In the genomic region with DNA sequence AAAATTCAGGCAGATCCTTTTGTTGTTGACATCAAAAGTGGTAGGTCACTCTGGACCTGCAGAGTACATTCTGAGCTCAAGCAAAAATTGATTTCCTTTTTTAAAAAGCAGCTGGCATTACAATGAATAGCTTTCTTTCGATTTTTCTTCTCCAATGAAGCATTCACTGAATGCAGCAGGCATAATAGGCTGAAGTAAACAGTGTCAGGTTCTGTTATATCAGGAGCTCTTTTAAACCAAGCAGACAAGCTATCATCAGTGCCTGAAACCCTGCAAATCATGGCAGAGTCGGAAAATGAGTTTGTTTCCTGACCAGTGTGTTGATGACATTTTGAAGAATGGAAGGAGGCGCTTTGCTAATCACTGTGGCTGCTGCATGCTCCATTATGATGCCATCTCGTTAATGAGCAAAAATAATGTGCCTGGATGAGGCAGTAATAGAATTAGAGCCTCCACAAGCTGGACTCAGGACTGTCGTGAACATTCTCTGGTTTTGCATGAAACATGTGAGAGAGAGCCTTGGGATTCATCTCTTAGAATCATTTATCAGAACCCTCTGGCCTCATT, we compare ENCODE assay signal across 1 cellular context.
TF ChIP-seq lines count a peak whose summit lies in the region.

No MANE protein-coding gene starts in this region.

TF ChIP-seq in GM23338, 12 proteins besides CTCF, POLR2A, EP300 and RAD21 (continued from another document):
- TF ChIP-seq, protein P1, sequence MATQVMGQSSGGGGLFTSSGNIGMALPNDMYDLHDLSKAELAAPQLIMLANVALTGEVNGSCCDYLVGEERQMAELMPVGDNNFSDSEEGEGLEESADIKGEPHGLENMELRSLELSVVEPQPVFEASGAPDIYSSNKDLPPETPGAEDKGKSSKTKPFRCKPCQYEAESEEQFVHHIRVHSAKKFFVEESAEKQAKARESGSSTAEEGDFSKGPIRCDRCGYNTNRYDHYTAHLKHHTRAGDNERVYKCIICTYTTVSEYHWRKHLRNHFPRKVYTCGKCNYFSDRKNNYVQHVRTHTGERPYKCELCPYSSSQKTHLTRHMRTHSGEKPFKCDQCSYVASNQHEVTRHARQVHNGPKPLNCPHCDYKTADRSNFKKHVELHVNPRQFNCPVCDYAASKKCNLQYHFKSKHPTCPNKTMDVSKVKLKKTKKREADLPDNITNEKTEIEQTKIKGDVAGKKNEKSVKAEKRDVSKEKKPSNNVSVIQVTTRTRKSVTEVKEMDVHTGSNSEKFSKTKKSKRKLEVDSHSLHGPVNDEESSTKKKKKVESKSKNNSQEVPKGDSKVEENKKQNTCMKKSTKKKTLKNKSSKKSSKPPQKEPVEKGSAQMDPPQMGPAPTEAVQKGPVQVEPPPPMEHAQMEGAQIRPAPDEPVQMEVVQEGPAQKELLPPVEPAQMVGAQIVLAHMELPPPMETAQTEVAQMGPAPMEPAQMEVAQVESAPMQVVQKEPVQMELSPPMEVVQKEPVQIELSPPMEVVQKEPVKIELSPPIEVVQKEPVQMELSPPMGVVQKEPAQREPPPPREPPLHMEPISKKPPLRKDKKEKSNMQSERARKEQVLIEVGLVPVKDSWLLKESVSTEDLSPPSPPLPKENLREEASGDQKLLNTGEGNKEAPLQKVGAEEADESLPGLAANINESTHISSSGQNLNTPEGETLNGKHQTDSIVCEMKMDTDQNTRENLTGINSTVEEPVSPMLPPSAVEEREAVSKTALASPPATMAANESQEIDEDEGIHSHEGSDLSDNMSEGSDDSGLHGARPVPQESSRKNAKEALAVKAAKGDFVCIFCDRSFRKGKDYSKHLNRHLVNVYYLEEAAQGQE (IDR thresholded peaks at IDR 0.05; ENCODE audit: unreplicated experiment), result no peak
- TF ChIP-seq EZH2 (IDR thresholded peaks at IDR 0.05; ENCODE audit: low read depth, unreplicated experiment) (no peak), JUNB (IDR thresholded peaks at IDR 0.05; ENCODE audit: unreplicated experiment) (no peak), ZNF114 (CRISPR knock-in tag; IDR thresholded peaks at IDR 0.05) (no peak), CREB1 (CRISPR knock-in tag; IDR thresholded peaks at IDR 0.05; ENCODE audit: low read depth) (no peak), POLR2AphosphoS5 (IDR thresholded peaks at IDR 0.05; ENCODE audit: low read depth) (no peak), STAT1 (IDR thresholded peaks at IDR 0.05; ENCODE audit: unreplicated experiment) (no peak), NANOG (IDR thresholded peaks at IDR 0.05; ENCODE audit: borderline replicate concordance) (no peak)
- TF ChIP-seq, protein P2, sequence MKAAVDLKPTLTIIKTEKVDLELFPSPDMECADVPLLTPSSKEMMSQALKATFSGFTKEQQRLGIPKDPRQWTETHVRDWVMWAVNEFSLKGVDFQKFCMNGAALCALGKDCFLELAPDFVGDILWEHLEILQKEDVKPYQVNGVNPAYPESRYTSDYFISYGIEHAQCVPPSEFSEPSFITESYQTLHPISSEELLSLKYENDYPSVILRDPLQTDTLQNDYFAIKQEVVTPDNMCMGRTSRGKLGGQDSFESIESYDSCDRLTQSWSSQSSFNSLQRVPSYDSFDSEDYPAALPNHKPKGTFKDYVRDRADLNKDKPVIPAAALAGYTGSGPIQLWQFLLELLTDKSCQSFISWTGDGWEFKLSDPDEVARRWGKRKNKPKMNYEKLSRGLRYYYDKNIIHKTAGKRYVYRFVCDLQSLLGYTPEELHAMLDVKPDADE (IDR thresholded peaks at IDR 0.05), result no peak
